Comparison of ENCODE assay signal across 1 cellular context in the genomic region with DNA sequence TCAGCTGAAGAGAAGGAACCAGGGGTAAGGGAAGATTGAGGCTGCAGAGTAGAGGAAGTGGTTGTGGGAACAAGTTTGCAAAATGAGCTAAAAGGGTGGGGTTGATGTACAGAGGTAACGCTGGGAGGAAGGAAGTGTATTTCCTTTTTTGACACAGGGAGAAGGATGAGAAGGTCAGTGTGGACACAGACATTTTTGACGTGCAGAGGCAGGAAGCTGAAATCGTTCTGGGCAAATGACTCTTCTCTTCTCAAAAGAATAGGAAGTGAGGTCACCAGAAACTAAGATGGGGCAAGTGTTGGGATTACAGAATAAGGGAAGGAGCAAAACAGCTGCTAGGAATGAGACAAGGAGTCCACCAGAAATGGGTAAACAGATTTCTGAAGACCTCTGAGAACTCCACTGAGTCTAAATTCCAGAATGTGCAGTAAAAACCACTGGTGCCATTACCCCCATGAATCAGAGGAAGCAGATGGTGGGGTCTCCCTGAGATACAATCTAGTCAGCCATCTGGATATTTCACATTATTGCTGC.
TF ChIP-seq lines count a peak whose summit lies in the region.

No MANE protein-coding gene starts in this region.

TF ChIP-seq in K562, 482 proteins besides CTCF, POLR2A, EP300 and RAD21 (continued from another document):
- TF ChIP-seq PKNOX1 (IDR thresholded peaks at IDR 0.05) (peak; percentile 9; the same call in 1 of the 2 replicates), SPI1 (IDR thresholded peaks at IDR 0.05; ENCODE audit: borderline replicate concordance, low read depth, low read length) (peak; percentile 47; the same call in 1 of the 2 replicates), ZBTB40 (IDR thresholded peaks at IDR 0.05) (peak; percentile 44; the same call in 1 of the 2 replicates), ZBTB40 (CRISPR knock-in tag; IDR thresholded peaks at IDR 0.05) (no peak), GABPA (tag; conservative IDR thresholded peaks at IDR 0.05; ENCODE audit: low read depth) (peak; percentile 77), TCF3 (CRISPR knock-in tag; IDR thresholded peaks at IDR 0.05) (no peak)
- TF ChIP-seq, protein P1, sequence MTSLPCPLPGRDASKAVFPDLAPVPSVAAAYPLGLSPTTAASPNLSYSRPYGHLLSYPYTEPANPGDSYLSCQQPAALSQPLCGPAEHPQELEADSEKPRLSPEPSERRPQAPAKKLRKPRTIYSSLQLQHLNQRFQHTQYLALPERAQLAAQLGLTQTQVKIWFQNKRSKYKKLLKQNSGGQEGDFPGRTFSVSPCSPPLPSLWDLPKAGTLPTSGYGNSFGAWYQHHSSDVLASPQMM (CRISPR knock-in tag; IDR thresholded peaks at IDR 0.05) = no peak
